In the genomic region with DNA sequence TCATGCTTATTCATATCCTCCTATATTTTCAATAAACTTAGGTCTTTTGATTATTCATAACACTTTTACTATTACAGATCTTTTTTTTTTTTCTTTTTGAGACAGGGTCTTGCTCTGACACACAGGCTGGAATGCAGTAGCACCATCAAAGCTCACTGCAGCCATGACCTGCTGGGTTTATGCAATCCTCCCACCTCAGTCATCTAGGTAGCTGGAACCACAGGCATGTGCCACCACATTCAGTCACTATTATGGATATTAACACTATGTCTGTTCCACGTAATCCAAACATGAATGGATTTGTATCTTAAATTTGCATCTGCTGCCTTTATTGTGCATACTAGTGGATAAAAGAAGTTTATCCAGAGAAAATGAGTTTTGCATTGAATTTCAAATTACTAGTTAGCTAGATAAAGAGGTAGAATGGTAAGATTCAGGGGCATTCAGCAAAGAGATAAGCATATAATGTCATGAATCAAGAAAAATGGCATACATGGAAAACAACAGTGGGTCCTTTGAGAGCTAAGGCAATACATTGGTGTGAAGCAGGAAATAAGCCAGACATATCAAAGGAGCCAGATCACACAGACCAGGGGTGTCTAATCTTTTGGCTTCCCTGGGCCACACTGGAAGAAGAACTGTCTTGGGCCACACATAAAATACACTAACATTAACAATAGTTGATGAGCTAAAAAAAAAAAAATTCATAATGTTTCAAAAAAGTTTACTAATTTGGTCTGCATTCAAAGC, we compare ENCODE assay signal across 1 cellular context.
TF ChIP-seq lines count a peak whose summit lies in the region.

No MANE protein-coding gene starts in this region.

TF ChIP-seq in K562, 482 proteins besides CTCF, POLR2A, EP300 and RAD21:
- no peak for TF ChIP-seq ZNF133 (CRISPR knock-in tag; IDR thresholded peaks at IDR 0.05)
- TF ChIP-seq, protein P1, sequence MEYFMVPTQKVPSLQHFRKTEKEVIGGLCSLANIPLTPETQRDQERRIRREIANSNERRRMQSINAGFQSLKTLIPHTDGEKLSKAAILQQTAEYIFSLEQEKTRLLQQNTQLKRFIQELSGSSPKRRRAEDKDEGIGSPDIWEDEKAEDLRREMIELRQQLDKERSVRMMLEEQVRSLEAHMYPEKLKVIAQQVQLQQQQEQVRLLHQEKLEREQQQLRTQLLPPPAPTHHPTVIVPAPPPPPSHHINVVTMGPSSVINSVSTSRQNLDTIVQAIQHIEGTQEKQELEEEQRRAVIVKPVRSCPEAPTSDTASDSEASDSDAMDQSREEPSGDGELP (CRISPR knock-in tag; IDR thresholded peaks at IDR 0.05; ENCODE audit: borderline replicate concordance): no peak
- TF ChIP-seq CCNT2 (IDR thresholded peaks at IDR 0.05; ENCODE audit: borderline replicate concordance, extremely low read depth, insufficient read length, low read depth, low read length): no peak
- 0 out of 2 replicates have a peak, but pooled peaks have one; percentile 8 for TF ChIP-seq CBFA2T3 (IDR thresholded peaks at IDR 0.05)
